10 cellular contexts compared by ENCODE assay signal in genomic region chrX:11351375-11352295, GRCh38. TPM values are rescaled to one million over a fixed set of nuclear protein-coding genes. Genes with fewer than 3 reads are reported as not detected.
DNase-seq lines count a peak whose midpoint lies in the region; ATAC-seq and TF ChIP-seq lines count a peak whose summit lies in the region.
"Had no signal": no experiment of that assay in that cellular context is flagged by ENCODE, and none has a peak within 500 bp of the region (broad histone marks: within the 10 kb centered on the region; RNA-seq: fewer than 3 reads in every experiment).

No MANE protein-coding gene starts in this region.

- DNase-seq in AG20443 (ENCODE audit: low spot score): peak; percentile 38
- DNase-seq in astrocyte of the spinal cord (ENCODE audit: low read depth, low spot score): peak; percentile 71
- DNase-seq in mucosa of descending colon: peak; percentile 35 to 47 (median 35)
- DNase-seq in T-helper 2 cell treated with Interferon-gamma antibody and Interleukin-4, amounts not matched to agents 5 μg/mL and 100 μg/mL, for 36 hours (ENCODE audit: low spot score): no peak
- no peak for DNase-seq in NCI-H446 (lab: John Stamatoyannopoulos, UW)
- no peak for DNase-seq in SJCRH30
- no peak for DNase-seq in GM19238 (ENCODE audit: insufficient read length, low spot score)

- H3K4me3 ChIP-seq in astrocyte of the spinal cord (ENCODE audit: low read depth, low read length) (no peak overlapping the region), mucosa of descending colon (no peak overlapping the region), SJCRH30 (no peak overlapping the region)

- H3K36me3 ChIP-seq in mucosa of descending colon (ENCODE audit: low read depth): no peaks in the 10 kb centered on the region
- H3K36me3 ChIP-seq in SJCRH30: no peaks in the 10 kb centered on the region

- peaks cover 2% of the 10 kb centered on the region for H3K4me1 Mint-ChIP-seq in T-helper 2 cell treated with Interferon-gamma antibody and Interleukin-4, amounts not matched to agents 5 μg/mL and 100 μg/mL, for 36 hours (ENCODE audit: low read depth)

- ATAC-seq in HG02852 (IDR thresholded peaks at IDR 0.05; ENCODE audit: unreplicated experiment) (peak; percentile 29), mucosa of descending colon (peak; percentile 42)

- H3K9me3 Mint-ChIP-seq in T-helper 2 cell treated with Interferon-gamma antibody and Interleukin-4, amounts not matched to agents 5 μg/mL and 100 μg/mL, for 36 hours: no peaks in the 10 kb centered on the region

- no peaks in the 10 kb centered on the region for H3K36me3 Mint-ChIP-seq in T-helper 2 cell treated with Interferon-gamma antibody and Interleukin-4, amounts not matched to agents 5 μg/mL and 100 μg/mL, for 36 hours (ENCODE audit: low read depth)

- intact Hi-C loops in mucosa of descending colon (cut with DNase I, micrococcal nuclease): no loop called here

- H3K4me3 Mint-ChIP-seq in T-helper 2 cell treated with Interferon-gamma antibody and Interleukin-4, amounts not matched to agents 5 μg/mL and 100 μg/mL, for 36 hours: no peak overlapping the region

- H3K4me1 ChIP-seq in mucosa of descending colon (ENCODE audit: low read depth) (no peaks in the 10 kb centered on the region), SJCRH30 (peaks cover 3% of the 10 kb centered on the region; the same call in 1 of the 2 replicates)

- in situ Hi-C loops in astrocyte of the spinal cord (cut with HindIII; ENCODE audit: low sequenced_read_pairs): no loop called here

- H3K27ac Mint-ChIP-seq in T-helper 2 cell treated with Interferon-gamma antibody and Interleukin-4, amounts not matched to agents 5 μg/mL and 100 μg/mL, for 36 hours: no peak overlapping the region

- no peaks in the 10 kb centered on the region for H3K27me3 Mint-ChIP-seq in T-helper 2 cell treated with Interferon-gamma antibody and Interleukin-4, amounts not matched to agents 5 μg/mL and 100 μg/mL, for 36 hours (ENCODE audit: low read depth)

- no peak overlapping the region for H3K27ac ChIP-seq in SJCRH30

- TF ChIP-seq CTCF in astrocyte of the spinal cord (IDR thresholded peaks at IDR 0.05; ENCODE audit: low read depth, low read length) (no peak), mucosa of descending colon (IDR thresholded peaks at IDR 0.05) (no peak)

- H3K9me3 ChIP-seq in mucosa of descending colon: no peaks in the 10 kb centered on the region
- no peaks in the 10 kb centered on the region for H3K9me3 ChIP-seq in SJCRH30 (replicated peaks)

- no peaks in the 10 kb centered on the region for H3K27me3 ChIP-seq in SJCRH30

RNA-seq across cellular contexts. Expression of gene AMELX, which starts 58.4 kb away (rescaled TPM):
- not detected for total RNA-seq in mucosa of descending colon
- total RNA-seq in SJCRH30 (2014; rRNA removed; shearing (Covaris generic)): not detected in 2 replicates
- total RNA-seq: liver, temporal lobe had no signal

Comparison
In these comparisons a context has a peak if more than half of its experiments do, and no peak if none do; other contexts are left out.
1. DNase-seq: peak in AG20443 (single experiment), astrocyte of the spinal cord (single experiment) and mucosa of descending colon (3 of 3); none in T-helper 2 cell treated with Interferon-gamma antibody and Interleukin-4, amounts not matched to agents 5 μg/mL and 100 μg/mL, for 36 hours (single experiment), NCI-H446 (0 of 2), SJCRH30 (0 of 2) and GM19238 (single experiment).